In the genomic region with DNA sequence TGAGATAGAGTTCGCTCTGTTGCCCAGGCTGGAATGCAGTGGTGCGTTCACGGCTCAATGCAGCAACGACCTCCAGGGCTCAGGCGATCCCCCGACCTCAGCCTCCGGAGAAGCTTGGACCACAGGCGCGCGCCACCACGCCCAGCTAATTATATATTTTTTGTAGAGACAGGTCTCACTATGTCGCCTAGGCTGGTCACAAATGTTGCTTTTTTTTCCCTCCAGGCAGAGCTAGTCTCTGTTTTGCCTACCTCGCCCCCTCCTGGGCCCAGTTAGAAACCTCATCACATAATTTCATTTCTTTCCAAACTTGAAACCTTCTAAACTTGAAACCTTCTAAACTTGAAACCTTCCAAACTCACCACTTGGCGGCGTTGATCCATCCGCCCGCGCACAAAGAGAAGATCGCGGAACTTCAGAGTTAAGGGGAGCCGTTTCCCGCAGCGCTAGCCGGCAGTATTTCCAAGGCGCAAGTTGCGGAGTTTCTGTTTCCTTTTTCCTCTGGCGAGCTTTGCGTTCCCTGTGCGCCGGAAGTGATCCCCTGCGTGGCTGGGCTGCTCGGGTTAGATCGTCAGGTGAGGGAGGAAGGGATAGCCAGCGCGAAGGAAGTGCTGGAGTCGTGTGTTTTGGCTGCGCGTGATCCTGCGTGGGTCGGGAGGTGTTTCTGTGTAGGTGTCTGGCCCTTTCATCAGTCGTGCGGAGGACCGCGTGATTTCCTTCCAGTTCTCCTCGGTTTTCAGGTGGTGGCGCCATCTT, we compare ENCODE assay signal across 8 cellular contexts. TPM values are rescaled to one million over a fixed set of nuclear protein-coding genes. Genes with fewer than 3 reads are reported as not detected.
DNase-seq lines count a peak whose midpoint lies in the region; ATAC-seq, FAIRE-seq and TF ChIP-seq lines count a peak whose summit lies in the region.

Gene SSBP1, plus strand, starts transcription at position 523 of the 756 bp plus-strand sequence. CDS start 809 bp downstream, outside the sequence.

- FAIRE-seq in GM12892 (lab: Jason Lieb, UNC): peak; percentile 96

- peak; percentile 58 for TF ChIP-seq CTCF in psoas muscle (IDR thresholded peaks at IDR 0.05)
- TF ChIP-seq CTCF in uterus (IDR thresholded peaks at IDR 0.05): peak; percentile 73 to 90 (median 77)

- H3K36me3 ChIP-seq in psoas muscle (ENCODE audit: insufficient read depth in 1 of 2, low read depth in 1 of 2) (peaks cover 4 to 41% of the 10 kb centered on the region in 2 donors), uterus (no peaks in the 10 kb centered on the region)

- H3K27me3 Mint-ChIP-seq in T-helper 1 cell treated with Interleukin-12 subunit alpha and Interleukin-12 subunit beta and Interleukin-4 antibody, amounts not matched to agents 30 μg/mL and 1 μg/mL, for 36 hours (ENCODE audit: low read depth): no peaks in the 10 kb centered on the region

- ATAC-seq in HG02870 (IDR thresholded peaks at IDR 0.05; ENCODE audit: unreplicated experiment) (peak; percentile 88), left ventricle myocardium superior (peak; percentile 97), psoas muscle (peak; percentile 94 to 99 (median 98))

- intact Hi-C loops in left ventricle myocardium superior (cut with micrococcal nuclease) (no loop called here), psoas muscle (cut with DNase I) (no loop called here), uterus (cut with DNase I; ENCODE audit: low total_unique reads) (no loop called here)

- H3K9me3 ChIP-seq in psoas muscle (no peaks in the 10 kb centered on the region), uterus (no peaks in the 10 kb centered on the region)

- peak within 1 kb of the TSS; percentile 95 for H3K4me3 Mint-ChIP-seq in T-helper 1 cell treated with Interleukin-12 subunit alpha and Interleukin-12 subunit beta and Interleukin-4 antibody, amounts not matched to agents 30 μg/mL and 1 μg/mL, for 36 hours

- H3K27ac Mint-ChIP-seq in T-helper 1 cell treated with Interleukin-12 subunit alpha and Interleukin-12 subunit beta and Interleukin-4 antibody, amounts not matched to agents 30 μg/mL and 1 μg/mL, for 36 hours: peak within 1 kb of the TSS; percentile 95

- H3K27ac ChIP-seq in psoas muscle (peak within 1 kb of the TSS; percentile 82), uterus (peak within 1 kb of the TSS; percentile 84 to 85)

- H3K27me3 ChIP-seq in psoas muscle (ENCODE audit: insufficient read depth in 3 of 3, low read length in 2 of 3): no peaks in the 10 kb centered on the region
- no peaks in the 10 kb centered on the region for H3K27me3 ChIP-seq in uterus

- H3K4me1 ChIP-seq in psoas muscle: peaks cover 17% of the 10 kb centered on the region
- peaks cover 0 to 9% of the 10 kb centered on the region in 2 donors for H3K4me1 ChIP-seq in uterus

- TF ChIP-seq POLR2A in GM12892 (IDR thresholded peaks at IDR 0.05; ENCODE audit: low read depth, low read length): peak; percentile 97
- peak in 1 of 2 donors; percentile 58 for TF ChIP-seq POLR2A in uterus (IDR thresholded peaks at IDR 0.05)

- peaks cover 22% of the 10 kb centered on the region for H3K36me3 Mint-ChIP-seq in T-helper 1 cell treated with Interleukin-12 subunit alpha and Interleukin-12 subunit beta and Interleukin-4 antibody, amounts not matched to agents 30 μg/mL and 1 μg/mL, for 36 hours (ENCODE audit: low read depth)

- no peaks in the 10 kb centered on the region for H3K9me3 Mint-ChIP-seq in T-helper 1 cell treated with Interleukin-12 subunit alpha and Interleukin-12 subunit beta and Interleukin-4 antibody, amounts not matched to agents 30 μg/mL and 1 μg/mL, for 36 hours

- DNase-seq in GM12892 (ENCODE audit: insufficient read length) (peak; percentile 51), NCI-H146 treated with DMSO at 0.1 percent for 48 hours (lab: John Stamatoyannopoulos, UW; ENCODE audit: unreplicated experiment) (peak; percentile 95), amygdala (lab: John Stamatoyannopoulos, UW) (peak; percentile 37 to 95 (median 84)), left ventricle myocardium superior (peak; percentile 89), psoas muscle (peak; percentile 88 to 93), uterus (peak; percentile 90)

- H3K4me1 Mint-ChIP-seq in T-helper 1 cell treated with Interleukin-12 subunit alpha and Interleukin-12 subunit beta and Interleukin-4 antibody, amounts not matched to agents 30 μg/mL and 1 μg/mL, for 36 hours (ENCODE audit: low read depth): peaks cover 21% of the 10 kb centered on the region

- peak within 1 kb of the TSS; percentile 82 for H3K4me3 ChIP-seq in psoas muscle
- H3K4me3 ChIP-seq in uterus: peak within 1 kb of the TSS; percentile 66 to 74

- WGBS in psoas muscle, 3 donors: 1 to 2% (median 2%) methylated on average over 46 of the region's 46 CpGs

RNA-seq across cellular contexts. Expression of gene SSBP1, which starts in this region (rescaled TPM):
- polyA plus RNA-seq in GM12892 (2012; ENCODE audit: missing spikeins): 241 TPM
- total RNA-seq in left ventricle myocardium superior: 98.4 TPM
- 100 to 1,000 TPM in 1 of 4 donors, 10 to 100 TPM in 3; 61.3 to 112 (median 86.8) TPM for total RNA-seq in psoas muscle
- polyA plus RNA-seq in psoas muscle: 100 to 1,000 TPM; 154 to 272 (median 214) TPM
- 100 to 1,000 TPM in 1 of 4 donors, 10 to 100 TPM in 3; 56.9 to 110 (median 71.8) TPM for total RNA-seq in uterus

Comparison
In these comparisons a context has a peak if more than half of its experiments do, and no peak if none do; other contexts are left out.
1. Peak in every context shown above with its lines: DNase-seq, ATAC-seq, H3K4me3 ChIP-seq and H3K27ac ChIP-seq.